ENCODE assay signal across 12 cellular contexts in genomic region chr7:127943541-127944521, GRCh38.
DNase-seq lines count a peak whose midpoint lies in the region; TF ChIP-seq lines count a peak whose summit lies in the region.
"Had no signal": no experiment of that assay in that cellular context is flagged by ENCODE, and none has a peak within 500 bp of the region (broad histone marks: within the 10 kb centered on the region; RNA-seq: fewer than 3 reads in every experiment).

No MANE protein-coding gene starts in this region.

- H3K79me2 ChIP-seq in GM23248 (ENCODE audit: insufficient read depth): peaks cover 59% of the 10 kb centered on the region

- H3K36me3 ChIP-seq in GM23248 (ENCODE audit: low read depth): no peaks in the 10 kb centered on the region

- no peak for TF ChIP-seq CTCF in progenitor cell of endocrine pancreas (IDR thresholded peaks at IDR 0.05; ENCODE audit: unreplicated experiment)

- H3K27me3 ChIP-seq in GM23248 (replicated peaks; ENCODE audit: insufficient read depth): no peaks in the 10 kb centered on the region

- H3K4me3 Mint-ChIP-seq in progenitor cell of endocrine pancreas (ENCODE audit: low read depth): no peak overlapping the region
- H3K4me3 Mint-ChIP-seq: T-helper 17 cell had no signal

- H3K4me3 ChIP-seq in GM23248: no peak overlapping the region

- no peak overlapping the region for H3K27ac ChIP-seq in GM23248

- peaks cover 3% of the 10 kb centered on the region for H3K36me3 Mint-ChIP-seq in progenitor cell of endocrine pancreas (ENCODE audit: insufficient read depth)

- in situ Hi-C loops in GM23248 (cut with MboI): no loop called here

- H3K4me1 ChIP-seq in GM23248 (ENCODE audit: insufficient read depth): peaks cover 22% of the 10 kb centered on the region

- H3K27ac Mint-ChIP-seq in progenitor cell of endocrine pancreas: no peak overlapping the region
- H3K27ac Mint-ChIP-seq: T-helper 17 cell had no signal

- WGBS in GM23248 (ENCODE audit: low coverage in 1 of 2, low lambda C conversion rate in 2 of 2, missing lambda C conversion rate in 2 of 2), 2 experiments: 55 to 66% methylated on average over 16 of the region's 16 CpGs

- no peak overlapping the region for H2AFZ ChIP-seq in GM23248

- 0 out of 2 replicates have a peak, but pooled peaks cover 5% of the 10 kb centered on the region for H3F3A ChIP-seq in GM23248 (ENCODE audit: insufficient read depth)

- no peak overlapping the region for H3K9ac ChIP-seq in GM23248

- peaks cover 9% of the 10 kb centered on the region for H3K4me1 Mint-ChIP-seq in progenitor cell of endocrine pancreas (ENCODE audit: low read depth)

- H3K27me3 Mint-ChIP-seq in progenitor cell of endocrine pancreas: no peaks in the 10 kb centered on the region
- H3K27me3 Mint-ChIP-seq: T-helper 17 cell had no signal

- H4K20me1 ChIP-seq in GM23248 (ENCODE audit: insufficient read depth): no peaks in the 10 kb centered on the region

- DNase-seq in GM23248 (peak; percentile 47), NCI-H2171 (lab: John Stamatoyannopoulos, UW) (peak; percentile 75), cerebellum (ENCODE audit: low spot score) (peak; percentile 50), non-pigmented ciliary epithelial cell (ENCODE audit: low read depth) (peak; percentile 43), progenitor cell of endocrine pancreas (ENCODE audit: low spot score, unreplicated experiment) (no peak), SKM-1 (lab: John Stamatoyannopoulos, UW; ENCODE audit: unreplicated experiment) (no peak), HT-29 (ENCODE audit: low spot score) (no peak), NOMO-1 treated with DMSO at 0.1 percent for 48 hours (lab: John Stamatoyannopoulos, UW; ENCODE audit: unreplicated experiment) (no peak)
- DNase-seq: activated CD8-positive, alpha-beta memory T cell treated with anti-CD3 and anti-CD28 coated beads, Interleukin-2, amount 50 U/mL, for 4 hours; aorta; NCI-H526 treated with DMSO at 0.1 percent for 48 hours; T-helper 17 cell had no signal

- no peaks in the 10 kb centered on the region for H3K9me3 Mint-ChIP-seq in progenitor cell of endocrine pancreas (ENCODE audit: low read depth)

- no peaks in the 10 kb centered on the region for H3K9me3 ChIP-seq in GM23248 (ENCODE audit: low read depth)

- H3K4me2 ChIP-seq in GM23248 (ENCODE audit: unreplicated experiment): no peak overlapping the region

- H3K9me2 ChIP-seq in GM23248 (ENCODE audit: insufficient read depth): no peaks in the 10 kb centered on the region

Comparison
In these comparisons a context has a peak if more than half of its experiments do, and no peak if none do; other contexts are left out.
1. DNase-seq: peak in GM23248 (single experiment), NCI-H2171 (single experiment), cerebellum (single experiment) and non-pigmented ciliary epithelial cell (single experiment); none in progenitor cell of endocrine pancreas (single experiment), SKM-1 (single experiment), HT-29 (single experiment) and NOMO-1 treated with DMSO at 0.1 percent for 48 hours (single experiment).